In genomic region chr1:44688760-44689446, GRCh38 we compare ENCODE assay signal across 1 cellular context.
A peak's percentile ranks its signal among the peaks of the same experiment; 100 is the strongest.
TF ChIP-seq lines count a peak whose summit lies in the region.

No MANE protein-coding gene starts in this region.

TF ChIP-seq in HCT116, 20 proteins besides CTCF, POLR2A, EP300 and RAD21:
- TF ChIP-seq CBX3 (IDR thresholded peaks at IDR 0.05; ENCODE audit: low read depth) (peak; percentile 75; the same call in 1 of the 2 replicates), TCF7L2 (IDR thresholded peaks at IDR 0.05; ENCODE audit: borderline replicate concordance, extremely low read depth, insufficient read depth, insufficient read length) (peak; percentile 89), SRF (IDR thresholded peaks at IDR 0.05; ENCODE audit: low read depth) (no peak), POLR2AphosphoS5 (IDR thresholded peaks at IDR 0.05; ENCODE audit: low read depth, low read length) (no peak; the same call in 1 of the 2 replicates), SIN3A (IDR thresholded peaks at IDR 0.05; ENCODE audit: low read depth) (no peak), ZBTB33 (IDR thresholded peaks at IDR 0.05; ENCODE audit: extremely low read depth, insufficient replicate concordance, low read length) (no peak), JUND (IDR thresholded peaks at IDR 0.05) (peak; percentile 81), FOSL1 (IDR thresholded peaks at IDR 0.05; ENCODE audit: low read depth) (peak; percentile 78), CEBPB (IDR thresholded peaks at IDR 0.05; ENCODE audit: low read depth) (no peak), EZH2 (IDR thresholded peaks at IDR 0.05) (no peak), SP1 (IDR thresholded peaks at IDR 0.05; ENCODE audit: low read depth) (peak; percentile 39; the same call in 1 of the 2 replicates), MAX (IDR thresholded peaks at IDR 0.05) (peak; percentile 45; the same call in 1 of the 2 replicates)
